In genomic region chr4:56386091-56386490, GRCh38 we compare ENCODE assay signal across 1 cellular context.
TF ChIP-seq lines count a peak whose summit lies in the region.

No MANE protein-coding gene starts in this region.

TF ChIP-seq in GM12878, 131 proteins besides CTCF, POLR2A, EP300 and RAD21:
- TF ChIP-seq KDM1A (IDR thresholded peaks at IDR 0.05; ENCODE audit: borderline replicate concordance) = no peak
TF ChIP-seq in GM12878: peak in this region for 0.
